21 cellular contexts compared by ENCODE assay signal in the genomic region with DNA sequence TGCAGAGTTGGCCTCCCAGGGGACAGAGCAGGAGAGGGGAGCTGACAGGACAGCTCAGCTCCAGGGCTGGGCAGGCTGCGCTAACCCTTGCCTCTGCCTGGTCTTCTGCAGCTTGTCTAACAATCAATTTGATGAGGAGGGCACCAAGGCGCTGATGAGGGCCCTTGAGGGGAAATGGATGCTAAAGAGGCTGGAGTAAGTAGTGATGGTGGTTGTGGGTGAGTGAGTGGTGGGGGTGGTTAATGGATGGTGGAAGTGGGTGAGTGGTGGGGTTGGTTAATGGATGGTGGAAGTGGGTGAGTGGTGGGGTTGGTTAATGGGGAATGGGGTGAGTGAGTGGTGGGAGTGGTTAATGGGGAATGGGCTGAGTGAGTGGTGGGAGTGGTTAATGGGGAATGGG. TPM values are rescaled to one million over a fixed set of nuclear protein-coding genes. Genes with fewer than 3 reads are reported as not detected.
DNase-seq lines count a peak whose midpoint lies in the region; ATAC-seq and TF ChIP-seq lines count a peak whose summit lies in the region.
"Had no signal": no experiment of that assay in that cellular context is flagged by ENCODE, and none has a peak within 500 bp of the region (broad histone marks: within the 10 kb centered on the region; RNA-seq: fewer than 3 reads in every experiment).

No MANE protein-coding gene starts in this region.

- H3K9me3 ChIP-seq in CD8-positive, alpha-beta T cell (ENCODE audit: low read length): no peaks in the 10 kb centered on the region
- no peaks in the 10 kb centered on the region for H3K9me3 ChIP-seq in gastroesophageal sphincter
- H3K9me3 ChIP-seq: adrenal gland, upper lobe of right lung had no signal

- no peaks in the 10 kb centered on the region for H3K9me3 Mint-ChIP-seq in activated CD4-positive, alpha-beta T cell treated with anti-CD3 and anti-CD28 coated beads, Interleukin-2, amount 10 ng/mL, durations not matched to agents 24 days and 14 days
- no peaks in the 10 kb centered on the region for H3K9me3 Mint-ChIP-seq in CD8-positive, alpha-beta T cell
- H3K9me3 Mint-ChIP-seq in activated T-helper 2 cell treated with anti-CD3 and anti-CD28 coated beads, Interferon-gamma antibody, Interleukin-2, Interleukin-4, amounts not matched to agents 10 μg/mL and 5 μg/mL and 100 μg/mL, durations not matched to agents 14 hours and 24 hours and 36 hours: no peaks in the 10 kb centered on the region
- peaks cover 3 to 9% of the 10 kb centered on the region in 2 donors for H3K9me3 Mint-ChIP-seq in natural killer cell
- H3K9me3 Mint-ChIP-seq: endodermal cell had no signal

- intact Hi-C loops in activated CD4-positive, alpha-beta T cell treated with anti-CD3 and anti-CD28 coated beads, Interleukin-2, amount 10 ng/mL, durations not matched to agents 24 days and 14 days (cut with micrococcal nuclease): no loop called here
- intact Hi-C loops in CD8-positive, alpha-beta T cell (cut with DNase I, micrococcal nuclease): no loop called here
- intact Hi-C loops in activated T-helper 2 cell treated with anti-CD3 and anti-CD28 coated beads, Interferon-gamma antibody, Interleukin-2, Interleukin-4, amounts not matched to agents 10 μg/mL and 5 μg/mL and 100 μg/mL, durations not matched to agents 14 hours and 24 hours and 36 hours (cut with micrococcal nuclease): no loop called here
- intact Hi-C loops in natural killer cell (cut with micrococcal nuclease): loop anchor here (2.0 kb wide), 2 partner anchors 30 to 56 kb away; no protein-coding TSS in a partner anchor

- CTCF ChIA-PET in CD8-positive, alpha-beta T cell (lab: Charles Lee): interaction anchor here (1.6 kb wide), 1 partner anchor 13 kb away, joined by 6 read pairs; no protein-coding TSS in a partner anchor

- peaks cover 68% of the 10 kb centered on the region for H3K36me3 Mint-ChIP-seq in activated CD4-positive, alpha-beta T cell treated with anti-CD3 and anti-CD28 coated beads, Interleukin-2, amount 10 ng/mL, durations not matched to agents 24 days and 14 days (ENCODE audit: low read depth)
- H3K36me3 Mint-ChIP-seq in CD8-positive, alpha-beta T cell: peaks cover 83% of the 10 kb centered on the region
- H3K36me3 Mint-ChIP-seq in activated T-helper 2 cell treated with anti-CD3 and anti-CD28 coated beads, Interferon-gamma antibody, Interleukin-2, Interleukin-4, amounts not matched to agents 10 μg/mL and 5 μg/mL and 100 μg/mL, durations not matched to agents 14 hours and 24 hours and 36 hours (ENCODE audit: low read depth): peaks cover 82% of the 10 kb centered on the region
- H3K36me3 Mint-ChIP-seq in natural killer cell: peaks cover 20% of the 10 kb centered on the region

- ATAC-seq in CD8-positive, alpha-beta T cell: peak; percentile 11
- ATAC-seq in natural killer cell: peak; percentile 56 to 59 (median 58)
- ATAC-seq in left lobe of liver: no peak
- no peak for ATAC-seq in gastroesophageal sphincter
- ATAC-seq in HG03135 (IDR thresholded peaks at IDR 0.05; ENCODE audit: unreplicated experiment): no peak
- ATAC-seq: Right ventricle myocardium inferior had no signal

- H3K4me1 Mint-ChIP-seq in activated CD4-positive, alpha-beta T cell treated with anti-CD3 and anti-CD28 coated beads, Interleukin-2, amount 10 ng/mL, durations not matched to agents 24 days and 14 days: peaks cover 22% of the 10 kb centered on the region
- H3K4me1 Mint-ChIP-seq in CD8-positive, alpha-beta T cell (ENCODE audit: low read depth): peaks cover 21% of the 10 kb centered on the region
- peaks cover 15% of the 10 kb centered on the region for H3K4me1 Mint-ChIP-seq in activated T-helper 2 cell treated with anti-CD3 and anti-CD28 coated beads, Interferon-gamma antibody, Interleukin-2, Interleukin-4, amounts not matched to agents 10 μg/mL and 5 μg/mL and 100 μg/mL, durations not matched to agents 14 hours and 24 hours and 36 hours (ENCODE audit: low read depth)
- peaks cover 36 to 39% of the 10 kb centered on the region in 2 donors for H3K4me1 Mint-ChIP-seq in natural killer cell
- H3K4me1 Mint-ChIP-seq: endodermal cell had no signal

- no peak for TF ChIP-seq POLR2A in gastroesophageal sphincter (IDR thresholded peaks at IDR 0.05)

- no peak for TF ChIP-seq CTCF in CD8-positive, alpha-beta T cell (IDR thresholded peaks at IDR 0.05)
- TF ChIP-seq CTCF in natural killer cell (IDR thresholded peaks at IDR 0.05) (no peak), gastroesophageal sphincter (IDR thresholded peaks at IDR 0.05) (no peak)

- H3K36me3 ChIP-seq in CD8-positive, alpha-beta T cell (ENCODE audit: insufficient read depth, low read length): peaks cover 48% of the 10 kb centered on the region
- peaks cover 0 to 41% of the 10 kb centered on the region in 2 donors for H3K36me3 ChIP-seq in gastroesophageal sphincter
- H3K36me3 ChIP-seq: adrenal gland had no signal

- H3K4me1 ChIP-seq in CD8-positive, alpha-beta T cell (ENCODE audit: insufficient read depth, low read length): peaks cover 9% of the 10 kb centered on the region
- H3K4me1 ChIP-seq in gastroesophageal sphincter: no peaks in the 10 kb centered on the region
- H3K4me1 ChIP-seq: adrenal gland, upper lobe of right lung had no signal

- POLR2A ChIA-PET in CD8-positive, alpha-beta T cell (lab: Charles Lee): interaction anchor here (1.8 kb wide), 1 partner anchor 16 kb away, joined by 5 read pairs; no protein-coding TSS in a partner anchor

- 100% methylated on average over 2 of the region's 2 CpGs; no CpG with 5 or more reads in 1 of the 2 donors for WGBS in gastroesophageal sphincter (ENCODE audit: low coverage in 1 of 2), 2 donors

- H3K27me3 ChIP-seq in CD8-positive, alpha-beta T cell (ENCODE audit: insufficient read depth, low read length): no peaks in the 10 kb centered on the region
- H3K27me3 ChIP-seq in gastroesophageal sphincter: no peaks in the 10 kb centered on the region
- H3K27me3 ChIP-seq: adrenal gland, brain microvascular endothelial cell, upper lobe of right lung had no signal

- no peak for DNase-seq in activated CD4-positive, alpha-beta T cell treated with anti-CD3 and anti-CD28 coated beads, Interleukin-2, amount 10 ng/mL, durations not matched to agents 24 days and 14 days
- DNase-seq in activated CD4-positive, alpha-beta T cell treated with anti-CD3 and anti-CD28 coated beads for 4 hours: no peak
- DNase-seq in CD8-positive, alpha-beta T cell: no peak
- DNase-seq in activated T-helper 2 cell treated with anti-CD3 and anti-CD28 coated beads, Interferon-gamma antibody, Interleukin-2, Interleukin-4, amounts not matched to agents 10 μg/mL and 5 μg/mL and 100 μg/mL, durations not matched to agents 14 hours and 24 hours and 36 hours (ENCODE audit: low spot score): no peak
- DNase-seq in natural killer cell: peak; percentile 50
- DNase-seq in left lobe of liver (ENCODE audit: low spot score): no peak
- DNase-seq: activated CD4-positive, alpha-beta T cell treated with anti-CD3 and anti-CD28 coated beads for 48 hours; adrenal gland; brain microvascular endothelial cell; Calu3; endodermal cell; KBM-7; mammary epithelial cell; NCI-H226; NCI-H748 treated with DMSO at 0.1 percent for 48 hours; stimulated activated CD4-positive, alpha-beta T cell treated with anti-CD3 and anti-CD28 coated beads, Interleukin-4, amount 100 ng/mL, for 4 hours; upper lobe of right lung had no signal

- H3K27ac Mint-ChIP-seq in activated CD4-positive, alpha-beta T cell treated with anti-CD3 and anti-CD28 coated beads, Interleukin-2, amount 10 ng/mL, durations not matched to agents 24 days and 14 days: peak overlapping the region; percentile 76
- H3K27ac Mint-ChIP-seq in CD8-positive, alpha-beta T cell: peak overlapping the region; percentile 86
- peak overlapping the region; percentile 73 for H3K27ac Mint-ChIP-seq in activated T-helper 2 cell treated with anti-CD3 and anti-CD28 coated beads, Interferon-gamma antibody, Interleukin-2, Interleukin-4, amounts not matched to agents 10 μg/mL and 5 μg/mL and 100 μg/mL, durations not matched to agents 14 hours and 24 hours and 36 hours
- peak overlapping the region; percentile 83 to 88 for H3K27ac Mint-ChIP-seq in natural killer cell
- H3K27ac Mint-ChIP-seq: endodermal cell had no signal

- peak overlapping the region; percentile 13 for H3K27ac ChIP-seq in CD8-positive, alpha-beta T cell (ENCODE audit: low read depth, low read length)
- H3K27ac ChIP-seq in gastroesophageal sphincter: no peak overlapping the region
- H3K27ac ChIP-seq: adrenal gland, brain microvascular endothelial cell, upper lobe of right lung had no signal

- no peak for TF ChIP-seq EP300 in gastroesophageal sphincter (IDR thresholded peaks at IDR 0.05)

- H3K27me3 Mint-ChIP-seq in activated CD4-positive, alpha-beta T cell treated with anti-CD3 and anti-CD28 coated beads, Interleukin-2, amount 10 ng/mL, durations not matched to agents 24 days and 14 days: no peaks in the 10 kb centered on the region
- no peaks in the 10 kb centered on the region for H3K27me3 Mint-ChIP-seq in CD8-positive, alpha-beta T cell (ENCODE audit: low read depth)
- H3K27me3 Mint-ChIP-seq in activated T-helper 2 cell treated with anti-CD3 and anti-CD28 coated beads, Interferon-gamma antibody, Interleukin-2, Interleukin-4, amounts not matched to agents 10 μg/mL and 5 μg/mL and 100 μg/mL, durations not matched to agents 14 hours and 24 hours and 36 hours (ENCODE audit: low read depth): no peaks in the 10 kb centered on the region
- H3K27me3 Mint-ChIP-seq in natural killer cell (ENCODE audit: low read depth in 2 of 2): no peaks in the 10 kb centered on the region
- H3K27me3 Mint-ChIP-seq: B cell had no signal

- no peak overlapping the region for H3K4me3 ChIP-seq in CD8-positive, alpha-beta T cell (ENCODE audit: low read depth, low read length)
- no peak overlapping the region for H3K4me3 ChIP-seq in gastroesophageal sphincter
- H3K4me3 ChIP-seq: adrenal gland, upper lobe of right lung had no signal

- H3K4me3 Mint-ChIP-seq in activated CD4-positive, alpha-beta T cell treated with anti-CD3 and anti-CD28 coated beads, Interleukin-2, amount 10 ng/mL, durations not matched to agents 24 days and 14 days: no peak overlapping the region
- H3K4me3 Mint-ChIP-seq in CD8-positive, alpha-beta T cell: no peak overlapping the region
- no peak overlapping the region for H3K4me3 Mint-ChIP-seq in activated T-helper 2 cell treated with anti-CD3 and anti-CD28 coated beads, Interferon-gamma antibody, Interleukin-2, Interleukin-4, amounts not matched to agents 10 μg/mL and 5 μg/mL and 100 μg/mL, durations not matched to agents 14 hours and 24 hours and 36 hours (ENCODE audit: low read depth)
- H3K4me3 Mint-ChIP-seq in natural killer cell: peak overlapping the region; percentile 66
- H3K4me3 Mint-ChIP-seq: B cell, endodermal cell had no signal

RNA-seq across cellular contexts. Expression of gene CPNE2, which starts 22.0 kb away (rescaled TPM):
- 6.3 and 6.4 TPM in 2 replicates for total RNA-seq in activated CD4-positive, alpha-beta T cell treated with anti-CD3 and anti-CD28 coated beads, Interleukin-2, amount 10 ng/mL, durations not matched to agents 24 days and 14 days
- 1 to 10 TPM; 5.7 to 6.8 TPM for total RNA-seq in CD8-positive, alpha-beta T cell
- 7.6 and 9.9 TPM in 2 replicates for total RNA-seq in activated T-helper 2 cell treated with anti-CD3 and anti-CD28 coated beads, Interferon-gamma antibody, Interleukin-2, Interleukin-4, amounts not matched to agents 10 μg/mL and 5 μg/mL and 100 μg/mL, durations not matched to agents 14 hours and 24 hours and 36 hours
- total RNA-seq in natural killer cell: 1 to 10 TPM; 2.0 to 2.6 (median 2.4) TPM
- 7.3 TPM for total RNA-seq in left lobe of liver
- total RNA-seq in gastroesophageal sphincter: 10 to 100 TPM; 18.0 to 38.7 (median 27.8) TPM

Comparison
In these comparisons a context has a peak if more than half of its experiments do, and no peak if none do; other contexts are left out.
1. ATAC-seq: peak in CD8-positive, alpha-beta T cell (single experiment) and natural killer cell (3 of 3); none in left lobe of liver (single experiment), gastroesophageal sphincter (single experiment) and HG03135 (single experiment).
2. Peak in every context shown above with its lines, with median percentiles within 50 percentile points of each other: H3K27ac Mint-ChIP-seq.